ENCODE assay signal across 5 cellular contexts in the genomic region with DNA sequence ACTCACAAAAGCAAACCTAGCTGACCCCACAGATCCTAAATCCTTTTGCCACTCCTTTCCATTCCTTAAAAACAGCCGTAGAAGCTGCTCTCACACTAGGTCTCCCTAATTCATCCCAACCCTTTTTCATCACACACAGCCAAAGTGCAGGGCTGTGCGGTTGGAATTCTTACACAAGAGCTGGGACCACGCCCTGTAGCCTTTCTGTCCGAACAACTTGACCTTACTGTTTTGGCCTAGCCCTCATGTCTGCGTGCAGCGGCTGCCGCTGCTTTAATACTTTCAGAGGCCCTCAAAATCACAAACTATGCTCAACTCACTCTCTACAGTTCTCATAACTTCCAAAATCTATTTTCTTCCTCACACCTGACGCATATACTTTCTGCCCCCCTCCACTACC. TPM values are rescaled to one million over a fixed set of nuclear protein-coding genes. Genes with fewer than 3 reads are reported as not detected.
"Had no signal": no experiment of that assay in that cellular context is flagged by ENCODE, and none has a peak within 500 bp of the region (broad histone marks: within the 10 kb centered on the region; RNA-seq: fewer than 3 reads in every experiment).

No MANE protein-coding gene starts in this region.

RNA-seq across cellular contexts. Expression of a gene that starts 3.8 kb away (rescaled TPM):
- total RNA-seq: activated T-helper 2 cell treated with anti-CD3 and anti-CD28 coated beads, Interferon-gamma antibody, Interleukin-2, Interleukin-4, amounts not matched to agents 10 μg/mL and 5 μg/mL and 100 μg/mL, durations not matched to agents 14 hours and 24 hours and 36 hours; ascending aorta; bronchial epithelial cell had no signal

RNA-seq across cellular contexts. Expression of a gene that starts 58.7 kb away (rescaled TPM):
- total RNA-seq: activated naive CD4-positive, alpha-beta T cell treated with anti-CD3 and anti-CD28 coated beads, Interleukin-2, amount 50 U/mL, for 72 hours; activated T-helper 1 cell treated with anti-CD3 and anti-CD28 coated beads, Interleukin-12 subunit alpha, Interleukin-12 subunit beta, Interleukin-2, Interleukin-4 antibody, amounts not matched to agents 30 ng/mL and 10 ng/mL and 1 ng/mL, durations not matched to agents 14 hours and 24 hours and 36 hours; activated T-helper 2 cell treated with anti-CD3 and anti-CD28 coated beads, Interferon-gamma antibody, Interleukin-2, Interleukin-4, amounts not matched to agents 10 μg/mL and 5 μg/mL and 100 μg/mL, durations not matched to agents 14 hours and 24 hours and 36 hours had no signal
